Comparison of ENCODE assay signal across 1 cellular context in the genomic region with DNA sequence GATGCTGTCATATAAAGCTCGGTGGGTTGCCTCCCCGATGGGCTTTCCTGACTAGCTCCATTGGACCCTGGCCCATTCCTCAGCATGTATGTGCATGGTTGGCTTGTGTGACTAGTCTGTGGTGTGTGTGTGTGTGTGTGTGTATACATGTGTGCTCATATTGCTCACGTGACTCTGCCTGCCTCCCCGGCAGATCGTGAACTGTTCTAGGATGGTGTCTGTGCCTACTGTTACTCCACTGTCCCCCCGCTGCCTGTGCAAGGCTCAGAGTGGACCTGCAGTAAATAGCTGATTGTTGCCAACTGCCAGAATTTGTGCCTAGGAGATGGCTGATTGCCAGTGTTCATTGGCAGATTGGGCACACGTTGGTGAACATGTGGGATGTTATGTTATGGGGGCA.
TF ChIP-seq lines count a peak whose summit lies in the region.

No MANE protein-coding gene starts in this region.

TF ChIP-seq in H1, 55 proteins besides CTCF, POLR2A, EP300 and RAD21:
- TF ChIP-seq, protein P1, sequence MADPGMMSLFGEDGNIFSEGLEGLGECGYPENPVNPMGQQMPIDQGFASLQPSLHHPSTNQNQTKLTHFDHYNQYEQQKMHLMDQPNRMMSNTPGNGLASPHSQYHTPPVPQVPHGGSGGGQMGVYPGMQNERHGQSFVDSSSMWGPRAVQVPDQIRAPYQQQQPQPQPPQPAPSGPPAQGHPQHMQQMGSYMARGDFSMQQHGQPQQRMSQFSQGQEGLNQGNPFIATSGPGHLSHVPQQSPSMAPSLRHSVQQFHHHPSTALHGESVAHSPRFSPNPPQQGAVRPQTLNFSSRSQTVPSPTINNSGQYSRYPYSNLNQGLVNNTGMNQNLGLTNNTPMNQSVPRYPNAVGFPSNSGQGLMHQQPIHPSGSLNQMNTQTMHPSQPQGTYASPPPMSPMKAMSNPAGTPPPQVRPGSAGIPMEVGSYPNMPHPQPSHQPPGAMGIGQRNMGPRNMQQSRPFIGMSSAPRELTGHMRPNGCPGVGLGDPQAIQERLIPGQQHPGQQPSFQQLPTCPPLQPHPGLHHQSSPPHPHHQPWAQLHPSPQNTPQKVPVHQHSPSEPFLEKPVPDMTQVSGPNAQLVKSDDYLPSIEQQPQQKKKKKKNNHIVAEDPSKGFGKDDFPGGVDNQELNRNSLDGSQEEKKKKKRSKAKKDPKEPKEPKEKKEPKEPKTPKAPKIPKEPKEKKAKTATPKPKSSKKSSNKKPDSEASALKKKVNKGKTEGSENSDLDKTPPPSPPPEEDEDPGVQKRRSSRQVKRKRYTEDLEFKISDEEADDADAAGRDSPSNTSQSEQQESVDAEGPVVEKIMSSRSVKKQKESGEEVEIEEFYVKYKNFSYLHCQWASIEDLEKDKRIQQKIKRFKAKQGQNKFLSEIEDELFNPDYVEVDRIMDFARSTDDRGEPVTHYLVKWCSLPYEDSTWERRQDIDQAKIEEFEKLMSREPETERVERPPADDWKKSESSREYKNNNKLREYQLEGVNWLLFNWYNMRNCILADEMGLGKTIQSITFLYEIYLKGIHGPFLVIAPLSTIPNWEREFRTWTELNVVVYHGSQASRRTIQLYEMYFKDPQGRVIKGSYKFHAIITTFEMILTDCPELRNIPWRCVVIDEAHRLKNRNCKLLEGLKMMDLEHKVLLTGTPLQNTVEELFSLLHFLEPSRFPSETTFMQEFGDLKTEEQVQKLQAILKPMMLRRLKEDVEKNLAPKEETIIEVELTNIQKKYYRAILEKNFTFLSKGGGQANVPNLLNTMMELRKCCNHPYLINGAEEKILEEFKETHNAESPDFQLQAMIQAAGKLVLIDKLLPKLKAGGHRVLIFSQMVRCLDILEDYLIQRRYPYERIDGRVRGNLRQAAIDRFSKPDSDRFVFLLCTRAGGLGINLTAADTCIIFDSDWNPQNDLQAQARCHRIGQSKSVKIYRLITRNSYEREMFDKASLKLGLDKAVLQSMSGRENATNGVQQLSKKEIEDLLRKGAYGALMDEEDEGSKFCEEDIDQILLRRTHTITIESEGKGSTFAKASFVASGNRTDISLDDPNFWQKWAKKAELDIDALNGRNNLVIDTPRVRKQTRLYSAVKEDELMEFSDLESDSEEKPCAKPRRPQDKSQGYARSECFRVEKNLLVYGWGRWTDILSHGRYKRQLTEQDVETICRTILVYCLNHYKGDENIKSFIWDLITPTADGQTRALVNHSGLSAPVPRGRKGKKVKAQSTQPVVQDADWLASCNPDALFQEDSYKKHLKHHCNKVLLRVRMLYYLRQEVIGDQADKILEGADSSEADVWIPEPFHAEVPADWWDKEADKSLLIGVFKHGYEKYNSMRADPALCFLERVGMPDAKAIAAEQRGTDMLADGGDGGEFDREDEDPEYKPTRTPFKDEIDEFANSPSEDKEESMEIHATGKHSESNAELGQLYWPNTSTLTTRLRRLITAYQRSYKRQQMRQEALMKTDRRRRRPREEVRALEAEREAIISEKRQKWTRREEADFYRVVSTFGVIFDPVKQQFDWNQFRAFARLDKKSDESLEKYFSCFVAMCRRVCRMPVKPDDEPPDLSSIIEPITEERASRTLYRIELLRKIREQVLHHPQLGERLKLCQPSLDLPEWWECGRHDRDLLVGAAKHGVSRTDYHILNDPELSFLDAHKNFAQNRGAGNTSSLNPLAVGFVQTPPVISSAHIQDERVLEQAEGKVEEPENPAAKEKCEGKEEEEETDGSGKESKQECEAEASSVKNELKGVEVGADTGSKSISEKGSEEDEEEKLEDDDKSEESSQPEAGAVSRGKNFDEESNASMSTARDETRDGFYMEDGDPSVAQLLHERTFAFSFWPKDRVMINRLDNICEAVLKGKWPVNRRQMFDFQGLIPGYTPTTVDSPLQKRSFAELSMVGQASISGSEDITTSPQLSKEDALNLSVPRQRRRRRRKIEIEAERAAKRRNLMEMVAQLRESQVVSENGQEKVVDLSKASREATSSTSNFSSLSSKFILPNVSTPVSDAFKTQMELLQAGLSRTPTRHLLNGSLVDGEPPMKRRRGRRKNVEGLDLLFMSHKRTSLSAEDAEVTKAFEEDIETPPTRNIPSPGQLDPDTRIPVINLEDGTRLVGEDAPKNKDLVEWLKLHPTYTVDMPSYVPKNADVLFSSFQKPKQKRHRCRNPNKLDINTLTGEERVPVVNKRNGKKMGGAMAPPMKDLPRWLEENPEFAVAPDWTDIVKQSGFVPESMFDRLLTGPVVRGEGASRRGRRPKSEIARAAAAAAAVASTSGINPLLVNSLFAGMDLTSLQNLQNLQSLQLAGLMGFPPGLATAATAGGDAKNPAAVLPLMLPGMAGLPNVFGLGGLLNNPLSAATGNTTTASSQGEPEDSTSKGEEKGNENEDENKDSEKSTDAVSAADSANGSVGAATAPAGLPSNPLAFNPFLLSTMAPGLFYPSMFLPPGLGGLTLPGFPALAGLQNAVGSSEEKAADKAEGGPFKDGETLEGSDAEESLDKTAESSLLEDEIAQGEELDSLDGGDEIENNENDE (IDR thresholded peaks at IDR 0.05; ENCODE audit: insufficient replicate concordance, low read length), result no peak
